15 cellular contexts compared by ENCODE assay signal in genomic region chr14:54465654-54466053, GRCh38. TPM values are rescaled to one million over a fixed set of nuclear protein-coding genes. Genes with fewer than 3 reads are reported as not detected.
DNase-seq lines count a peak whose midpoint lies in the region; ATAC-seq and TF ChIP-seq lines count a peak whose summit lies in the region.
"Had no signal": no experiment of that assay in that cellular context is flagged by ENCODE, and none has a peak within 500 bp of the region (broad histone marks: within the 10 kb centered on the region; RNA-seq: fewer than 3 reads in every experiment).

No MANE protein-coding gene starts in this region.

- no peak for TF ChIP-seq POLR2A in lower leg skin (IDR thresholded peaks at IDR 0.05)

- H3K36me3 ChIP-seq in BE2C, result no peaks in the 10 kb centered on the region

- 66 to 75% methylated on average over 4 of the region's 4 CpGs for WGBS in lower leg skin, 2 donors

- ATAC-seq in HG02678 (IDR thresholded peaks at IDR 0.05; ENCODE audit: unreplicated experiment), result no peak
- ATAC-seq: PC-3 had no signal

- DNase-seq in BE2C, result peak; percentile 48
- peak; percentile 39 for DNase-seq in NCI-H2171 (lab: John Stamatoyannopoulos, UW)
- peak; percentile 83 for DNase-seq in SK-N-DZ (ENCODE audit: low spot score)
- peak; percentile 24 for DNase-seq in left kidney (ENCODE audit: low read depth, low spot score)
- no peak for DNase-seq in lower leg skin (ENCODE audit: low spot score in 2 of 2)
- DNase-seq in DMS53 treated with DMSO at 0.1 percent for 48 hours (lab: John Stamatoyannopoulos, UW; ENCODE audit: unreplicated experiment), result no peak
- DNase-seq in hippocampal formation (lab: John Stamatoyannopoulos, UW), result no peak
- DNase-seq: Caco-2, DND-41, NCI-H1092, NCI-H1694 treated with DMSO at 0.1 percent for 48 hours, NCI-H510A treated with DMSO at 0.1 percent for 48 hours, PC-3 had no signal

- TF ChIP-seq CTCF in BE2C (IDR thresholded peaks at IDR 0.05; ENCODE audit: low read depth, low read length), result no peak
- TF ChIP-seq CTCF in lower leg skin (IDR thresholded peaks at IDR 0.05), result no peak

- intact Hi-C loops in lower leg skin (cut with DNase I; ENCODE audit: low total_unique reads), result no loop called here

- H3K27me3 ChIP-seq in BE2C, result no peaks in the 10 kb centered on the region

- H3K4me3 ChIP-seq in BE2C (ENCODE audit: low read depth, low read length), result no peak overlapping the region; the same call in 1 of the 2 replicates
- no peak overlapping the region for H3K4me3 ChIP-seq in lower leg skin (ENCODE audit: low read depth, poor library complexity, severe bottlenecking)
- H3K4me3 ChIP-seq: SK-N-MC had no signal

- no peaks in the 10 kb centered on the region for H3K9me3 ChIP-seq in BE2C

- H3K4me1 ChIP-seq in BE2C, result no peaks in the 10 kb centered on the region; the same call in none of the 2 replicates

RNA-seq across cellular contexts. Expression of gene GMFB, which starts 23.1 kb away (rescaled TPM):
- polyA plus RNA-seq in BE2C (2012; ENCODE audit: insufficient read depth, insufficient read length, low read depth), result 38.0 TPM
- 59.8 and 77.5 TPM in 2 replicates for polyA plus RNA-seq in SK-N-DZ (2014; cell fraction: cytosol; rRNA removed)
- polyA plus RNA-seq in SK-N-DZ (2014; cell fraction: nucleus; rRNA removed), result 34.4 and 37.6 TPM in 2 replicates
- total RNA-seq in lower leg skin, result 10 to 100 TPM; 15.9 to 23.0 (median 19.1) TPM

RNA-seq across cellular contexts. Expression of gene CNIH1, which starts 24.5 kb away (rescaled TPM):
- polyA plus RNA-seq in BE2C (2012; ENCODE audit: insufficient read depth, insufficient read length, low read depth), result 125 TPM
- 61.3 and 87.0 TPM in 2 replicates for polyA plus RNA-seq in SK-N-DZ (2014; cell fraction: cytosol; rRNA removed)
- polyA plus RNA-seq in SK-N-DZ (2014; cell fraction: nucleus; rRNA removed), result 44.8 and 57.5 TPM in 2 replicates
- total RNA-seq in lower leg skin, result 10 to 100 TPM; 59.6 to 92.2 (median 75.8) TPM

RNA-seq across cellular contexts. Expression of gene CGRRF1, which starts 44.1 kb away (rescaled TPM):
- 14.8 TPM for polyA plus RNA-seq in BE2C (2012; ENCODE audit: insufficient read depth, insufficient read length, low read depth)
- 15.2 and 17.8 TPM in 2 replicates for polyA plus RNA-seq in SK-N-DZ (2014; cell fraction: cytosol; rRNA removed)
- polyA plus RNA-seq in SK-N-DZ (2014; cell fraction: nucleus; rRNA removed), result 16.3 and 23.9 TPM in 2 replicates
- 10 to 100 TPM in 2 of 4 donors, 1 to 10 TPM in 2; 5.7 to 14.0 (median 10.2) TPM for total RNA-seq in lower leg skin

Comparison
In these comparisons a context has a peak if more than half of its experiments do, and no peak if none do; other contexts are left out.
1. DNase-seq: peak in BE2C (single experiment), NCI-H2171 (single experiment), SK-N-DZ (single experiment) and left kidney (single experiment); none in lower leg skin (0 of 2), DMS53 treated with DMSO at 0.1 percent for 48 hours (single experiment) and hippocampal formation (0 of 2).